15 cellular contexts compared by ENCODE assay signal in genomic region chr1:110896090-110896489, GRCh38. TPM values are rescaled to one million over a fixed set of nuclear protein-coding genes. Genes with fewer than 3 reads are reported as not detected.
DNase-seq lines count a peak whose midpoint lies in the region; ATAC-seq and TF ChIP-seq lines count a peak whose summit lies in the region.
"Had no signal": no experiment of that assay in that cellular context is flagged by ENCODE, and none has a peak within 500 bp of the region (broad histone marks: within the 10 kb centered on the region; RNA-seq: fewer than 3 reads in every experiment).

No MANE protein-coding gene starts in this region.

- peaks cover 68% of the 10 kb centered on the region for H3K4me1 ChIP-seq in CD8-positive, alpha-beta memory T cell (ENCODE audit: insufficient read depth, low read length)
- H3K4me1 ChIP-seq in MM.1S (ENCODE audit: low read length), result peaks cover 14% of the 10 kb centered on the region

- no peak for TF ChIP-seq CTCF in MM.1S (IDR thresholded peaks at IDR 0.05; ENCODE audit: low read length)
- no peak for TF ChIP-seq CTCF in natural killer cell (IDR thresholded peaks at IDR 0.05)

- no peaks in the 10 kb centered on the region for H3K9me2 ChIP-seq in MM.1S (replicated peaks; ENCODE audit: insufficient read depth, low read length)

- H3K27ac Mint-ChIP-seq in CD8-positive, alpha-beta memory T cell, result peak overlapping the region; percentile 91 to 99 (median 93)
- peak overlapping the region; percentile 59 for H3K27ac Mint-ChIP-seq in activated T-helper 2 cell treated with anti-CD3 and anti-CD28 coated beads, Interferon-gamma antibody, Interleukin-2, Interleukin-4, amounts not matched to agents 10 μg/mL and 5 μg/mL and 100 μg/mL, durations not matched to agents 14 hours and 24 hours and 36 hours
- H3K27ac Mint-ChIP-seq in natural killer cell, result peak overlapping the region; percentile 86 to 99
- H3K27ac Mint-ChIP-seq: type B pancreatic cell had no signal

- H3F3A ChIP-seq in MM.1S (ENCODE audit: insufficient read depth, low read length), result no peaks in the 10 kb centered on the region

- no peak overlapping the region for H3K4me2 ChIP-seq in MM.1S (ENCODE audit: low read depth, low read length)

- intact Hi-C loops in activated T-helper 2 cell treated with anti-CD3 and anti-CD28 coated beads, Interferon-gamma antibody, Interleukin-2, Interleukin-4, amounts not matched to agents 10 μg/mL and 5 μg/mL and 100 μg/mL, durations not matched to agents 14 hours and 24 hours and 36 hours (cut with micrococcal nuclease), result loop anchor here (1.0 to 2.0 kb wide), 2 partner anchors 15 to 23 kb away; partner anchors contain the start of gene CD53
- intact Hi-C loops in natural killer cell (cut with micrococcal nuclease), result loop anchor here (1.0 to 10.0 kb wide), 2 partner anchors 15 to 859 kb away; partner anchors contain the start of gene DDX20

- no peaks in the 10 kb centered on the region for H3K9me3 ChIP-seq in CD8-positive, alpha-beta memory T cell (ENCODE audit: low read length)
- no peaks in the 10 kb centered on the region for H3K9me3 ChIP-seq in MM.1S (replicated peaks; ENCODE audit: insufficient read depth, low read length)

- H3K36me3 ChIP-seq in CD8-positive, alpha-beta memory T cell (ENCODE audit: insufficient read depth, low read length), result peaks cover 71% of the 10 kb centered on the region
- H3K36me3 ChIP-seq in MM.1S (replicated peaks; ENCODE audit: insufficient read depth, low read length), result no peaks in the 10 kb centered on the region

- peaks cover 38% of the 10 kb centered on the region for H3K79me2 ChIP-seq in MM.1S (ENCODE audit: low read length)

- no peaks in the 10 kb centered on the region for H4K20me1 ChIP-seq in MM.1S (ENCODE audit: insufficient read depth, low read length)

- peaks cover 79 to 90% (median 85%) of the 10 kb centered on the region in 3 donors for H3K4me1 Mint-ChIP-seq in CD8-positive, alpha-beta memory T cell
- peaks cover 76% of the 10 kb centered on the region for H3K4me1 Mint-ChIP-seq in activated T-helper 2 cell treated with anti-CD3 and anti-CD28 coated beads, Interferon-gamma antibody, Interleukin-2, Interleukin-4, amounts not matched to agents 10 μg/mL and 5 μg/mL and 100 μg/mL, durations not matched to agents 14 hours and 24 hours and 36 hours (ENCODE audit: low read depth)
- peaks cover 81 to 85% of the 10 kb centered on the region in 2 donors for H3K4me1 Mint-ChIP-seq in natural killer cell

- CTCF ChIA-PET in CD8-positive, alpha-beta memory T cell (lab: Charles Lee), result no interaction called here

- peak overlapping the region; percentile 2 for H3K27ac ChIP-seq in CD8-positive, alpha-beta memory T cell (ENCODE audit: low read depth, low read length)
- peak overlapping the region; percentile 10; the same call in 1 of the 2 replicates for H3K27ac ChIP-seq in MM.1S (ENCODE audit: low read length)
- H3K27ac ChIP-seq: VCaP had no signal

- H3K9me3 Mint-ChIP-seq in CD8-positive, alpha-beta memory T cell, result no peaks in the 10 kb centered on the region
- H3K9me3 Mint-ChIP-seq in activated T-helper 2 cell treated with anti-CD3 and anti-CD28 coated beads, Interferon-gamma antibody, Interleukin-2, Interleukin-4, amounts not matched to agents 10 μg/mL and 5 μg/mL and 100 μg/mL, durations not matched to agents 14 hours and 24 hours and 36 hours, result no peaks in the 10 kb centered on the region
- H3K9me3 Mint-ChIP-seq in natural killer cell, result no peaks in the 10 kb centered on the region
- H3K9me3 Mint-ChIP-seq: type B pancreatic cell had no signal

- H3K27me3 Mint-ChIP-seq in CD8-positive, alpha-beta memory T cell, result no peaks in the 10 kb centered on the region
- H3K27me3 Mint-ChIP-seq in activated T-helper 2 cell treated with anti-CD3 and anti-CD28 coated beads, Interferon-gamma antibody, Interleukin-2, Interleukin-4, amounts not matched to agents 10 μg/mL and 5 μg/mL and 100 μg/mL, durations not matched to agents 14 hours and 24 hours and 36 hours (ENCODE audit: low read depth), result no peaks in the 10 kb centered on the region
- no peaks in the 10 kb centered on the region for H3K27me3 Mint-ChIP-seq in natural killer cell (ENCODE audit: low read depth in 2 of 2)

- peaks cover 24 to 95% (median 57%) of the 10 kb centered on the region in 3 donors for H3K36me3 Mint-ChIP-seq in CD8-positive, alpha-beta memory T cell
- peaks cover 98% of the 10 kb centered on the region for H3K36me3 Mint-ChIP-seq in activated T-helper 2 cell treated with anti-CD3 and anti-CD28 coated beads, Interferon-gamma antibody, Interleukin-2, Interleukin-4, amounts not matched to agents 10 μg/mL and 5 μg/mL and 100 μg/mL, durations not matched to agents 14 hours and 24 hours and 36 hours (ENCODE audit: low read depth)
- peaks cover 56% of the 10 kb centered on the region for H3K36me3 Mint-ChIP-seq in natural killer cell
- H3K36me3 Mint-ChIP-seq: type B pancreatic cell had no signal

- no peaks in the 10 kb centered on the region for H3K27me3 ChIP-seq in CD8-positive, alpha-beta memory T cell (ENCODE audit: insufficient read depth, low read length, poor library complexity, severe bottlenecking)
- H3K27me3 ChIP-seq in MM.1S (replicated peaks; ENCODE audit: insufficient read depth, low read length), result no peaks in the 10 kb centered on the region

- H3K4me3 ChIP-seq in CD8-positive, alpha-beta memory T cell (ENCODE audit: low read length), result no peak overlapping the region
- no peak overlapping the region for H3K4me3 ChIP-seq in MM.1S (ENCODE audit: low read length)

- in situ Hi-C loops in KBM-7 (cut with MboI; ENCODE audit: low pct_unique_long_range_greater_than_20kb, low sequenced_read_pairs), result no loop called here

- no peak overlapping the region for H3K9ac ChIP-seq in MM.1S (ENCODE audit: low read length)

- H2AFZ ChIP-seq in MM.1S (ENCODE audit: low read length), result no peak overlapping the region

- POLR2A ChIA-PET in CD8-positive, alpha-beta memory T cell (lab: Charles Lee), result no interaction called here

- peak in 2 of 5 donors; percentile 58 to 67 for DNase-seq in CD8-positive, alpha-beta memory T cell
- DNase-seq in MM.1S, result peak; percentile 24
- no peak for DNase-seq in activated T-helper 2 cell treated with anti-CD3 and anti-CD28 coated beads, Interferon-gamma antibody, Interleukin-2, Interleukin-4, amounts not matched to agents 10 μg/mL and 5 μg/mL and 100 μg/mL, durations not matched to agents 14 hours and 24 hours and 36 hours (ENCODE audit: low spot score)
- no peak for DNase-seq in natural killer cell
- no peak for DNase-seq in KBM-7
- DNase-seq in hypothalamus (lab: John Stamatoyannopoulos, UW), result no peak
- no peak for DNase-seq in GF-D8 (lab: John Stamatoyannopoulos, UW)
- DNase-seq: amniotic stem cell; NCI-H1694 treated with DMSO at 0.1 percent for 48 hours; NCI-H446; stimulated activated CD4-positive, alpha-beta T cell treated with anti-CD3 and anti-CD28 coated beads, Interleukin-12 subunit alpha, Interleukin-12 subunit beta, amount 100 ng/mL, for 4 hours had no signal

- H3K4me3 Mint-ChIP-seq in CD8-positive, alpha-beta memory T cell, result peak overlapping the region; percentile 18 to 72 (median 48)
- H3K4me3 Mint-ChIP-seq in activated T-helper 2 cell treated with anti-CD3 and anti-CD28 coated beads, Interferon-gamma antibody, Interleukin-2, Interleukin-4, amounts not matched to agents 10 μg/mL and 5 μg/mL and 100 μg/mL, durations not matched to agents 14 hours and 24 hours and 36 hours (ENCODE audit: low read depth), result no peak overlapping the region
- H3K4me3 Mint-ChIP-seq in natural killer cell, result peak overlapping the region; percentile 87
- H3K4me3 Mint-ChIP-seq: type B pancreatic cell had no signal

- peak; percentile 72 to 78 (median 75) for ATAC-seq in natural killer cell

RNA-seq across cellular contexts. Expression of gene CD53, which starts 23.1 kb away (rescaled TPM):
- total RNA-seq in CD8-positive, alpha-beta memory T cell, result 100 to 1,000 TPM; 190 to 194 TPM
- polyA plus RNA-seq in CD8-positive, alpha-beta memory T cell, result 1,104 TPM
- 161 and 165 TPM in 2 replicates for total RNA-seq in activated T-helper 2 cell treated with anti-CD3 and anti-CD28 coated beads, Interferon-gamma antibody, Interleukin-2, Interleukin-4, amounts not matched to agents 10 μg/mL and 5 μg/mL and 100 μg/mL, durations not matched to agents 14 hours and 24 hours and 36 hours
- total RNA-seq in natural killer cell, result 100 to 1,000 TPM; 522 to 584 (median 541) TPM
- total RNA-seq: kidney epithelial cell had no signal
- polyA plus RNA-seq: BJ had no signal
